In the genomic region with DNA sequence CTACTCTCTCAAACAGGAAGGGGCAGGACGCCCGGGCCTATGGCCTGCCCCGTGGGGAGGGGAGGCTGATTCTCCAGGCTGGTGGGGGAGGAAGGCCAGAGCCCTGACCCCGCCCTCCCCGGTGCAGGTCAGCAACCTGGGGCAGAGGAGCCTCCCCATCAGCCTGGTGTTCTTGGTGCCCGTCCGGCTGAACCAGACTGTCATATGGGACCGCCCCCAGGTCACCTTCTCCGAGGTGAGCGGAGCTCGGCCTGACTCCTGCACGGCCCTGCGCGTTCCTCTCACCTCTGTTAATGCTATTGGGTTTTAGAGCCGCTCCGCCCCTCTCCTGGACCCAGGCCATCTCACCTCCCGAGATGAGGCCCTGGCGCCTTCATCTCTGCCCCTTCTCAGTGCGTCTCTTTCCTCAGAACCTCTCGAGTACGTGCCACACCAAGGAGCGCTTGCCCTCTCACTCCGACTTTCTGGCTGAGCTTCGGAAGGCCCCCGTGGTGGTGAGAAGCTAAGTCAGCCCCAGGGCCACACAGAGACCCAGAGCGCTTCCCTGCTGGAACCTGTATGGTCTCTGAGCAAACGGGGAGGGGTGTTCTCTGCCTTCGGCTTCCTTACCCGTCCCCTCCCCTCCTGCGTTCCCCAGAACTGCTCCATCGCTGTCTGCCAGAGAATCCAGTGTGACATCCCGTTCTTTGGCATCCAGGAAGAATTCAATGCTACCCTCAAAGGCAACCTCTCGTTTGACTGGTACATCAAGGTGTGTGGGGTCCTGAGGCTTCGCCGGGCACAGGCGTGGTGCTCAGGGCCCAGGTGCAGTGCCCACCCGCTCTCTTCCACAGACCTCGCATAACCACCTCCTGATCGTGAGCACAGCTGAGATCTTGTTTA, we compare ENCODE assay signal across 1 cellular context.
TF ChIP-seq lines count a peak whose summit lies in the region.

No MANE protein-coding gene starts in this region.

TF ChIP-seq in H1, 55 proteins besides CTCF, POLR2A, EP300 and RAD21:
- TF ChIP-seq HDAC6 (IDR thresholded peaks at IDR 0.05; ENCODE audit: low read depth, low read length) (no peak), CBX8 (IDR thresholded peaks at IDR 0.05; ENCODE audit: borderline replicate concordance, low read depth, low read length) (no peak), CBX5 (IDR thresholded peaks at IDR 0.05; ENCODE audit: low read depth, low read length) (no peak), SRF (IDR thresholded peaks at IDR 0.05; ENCODE audit: low read depth, low read length) (no peak), SP2 (IDR thresholded peaks at IDR 0.05; ENCODE audit: low read length) (no peak), HDAC2 (IDR thresholded peaks at IDR 0.05; ENCODE audit: borderline replicate concordance in 1 of 2, low read depth in 2 of 2, low read length in 2 of 2) (no peak), FOSL1 (IDR thresholded peaks at IDR 0.05; ENCODE audit: insufficient read depth, low read depth, low read length) (no peak), CEBPB (IDR thresholded peaks at IDR 0.05; ENCODE audit: low read depth, low read length) (no peak), RBBP5 (IDR thresholded peaks at IDR 0.05; ENCODE audit: borderline replicate concordance, low read depth, low read length) (no peak), SUZ12 (IDR thresholded peaks at IDR 0.05; ENCODE audit: low read length) (no peak), RNF2 (IDR thresholded peaks at IDR 0.05; ENCODE audit: borderline replicate concordance, low read depth, low read length, missing control alignments, poor library complexity, severe bottlenecking) (no peak), SP1 (IDR thresholded peaks at IDR 0.05; ENCODE audit: low read depth, low read length) (no peak), BACH1 (IDR thresholded peaks at IDR 0.05; ENCODE audit: low read length) (no peak), CHD1 (IDR thresholded peaks at IDR 0.05; ENCODE audit: low read depth, low read length) (no peak)
- TF ChIP-seq, protein P1, sequence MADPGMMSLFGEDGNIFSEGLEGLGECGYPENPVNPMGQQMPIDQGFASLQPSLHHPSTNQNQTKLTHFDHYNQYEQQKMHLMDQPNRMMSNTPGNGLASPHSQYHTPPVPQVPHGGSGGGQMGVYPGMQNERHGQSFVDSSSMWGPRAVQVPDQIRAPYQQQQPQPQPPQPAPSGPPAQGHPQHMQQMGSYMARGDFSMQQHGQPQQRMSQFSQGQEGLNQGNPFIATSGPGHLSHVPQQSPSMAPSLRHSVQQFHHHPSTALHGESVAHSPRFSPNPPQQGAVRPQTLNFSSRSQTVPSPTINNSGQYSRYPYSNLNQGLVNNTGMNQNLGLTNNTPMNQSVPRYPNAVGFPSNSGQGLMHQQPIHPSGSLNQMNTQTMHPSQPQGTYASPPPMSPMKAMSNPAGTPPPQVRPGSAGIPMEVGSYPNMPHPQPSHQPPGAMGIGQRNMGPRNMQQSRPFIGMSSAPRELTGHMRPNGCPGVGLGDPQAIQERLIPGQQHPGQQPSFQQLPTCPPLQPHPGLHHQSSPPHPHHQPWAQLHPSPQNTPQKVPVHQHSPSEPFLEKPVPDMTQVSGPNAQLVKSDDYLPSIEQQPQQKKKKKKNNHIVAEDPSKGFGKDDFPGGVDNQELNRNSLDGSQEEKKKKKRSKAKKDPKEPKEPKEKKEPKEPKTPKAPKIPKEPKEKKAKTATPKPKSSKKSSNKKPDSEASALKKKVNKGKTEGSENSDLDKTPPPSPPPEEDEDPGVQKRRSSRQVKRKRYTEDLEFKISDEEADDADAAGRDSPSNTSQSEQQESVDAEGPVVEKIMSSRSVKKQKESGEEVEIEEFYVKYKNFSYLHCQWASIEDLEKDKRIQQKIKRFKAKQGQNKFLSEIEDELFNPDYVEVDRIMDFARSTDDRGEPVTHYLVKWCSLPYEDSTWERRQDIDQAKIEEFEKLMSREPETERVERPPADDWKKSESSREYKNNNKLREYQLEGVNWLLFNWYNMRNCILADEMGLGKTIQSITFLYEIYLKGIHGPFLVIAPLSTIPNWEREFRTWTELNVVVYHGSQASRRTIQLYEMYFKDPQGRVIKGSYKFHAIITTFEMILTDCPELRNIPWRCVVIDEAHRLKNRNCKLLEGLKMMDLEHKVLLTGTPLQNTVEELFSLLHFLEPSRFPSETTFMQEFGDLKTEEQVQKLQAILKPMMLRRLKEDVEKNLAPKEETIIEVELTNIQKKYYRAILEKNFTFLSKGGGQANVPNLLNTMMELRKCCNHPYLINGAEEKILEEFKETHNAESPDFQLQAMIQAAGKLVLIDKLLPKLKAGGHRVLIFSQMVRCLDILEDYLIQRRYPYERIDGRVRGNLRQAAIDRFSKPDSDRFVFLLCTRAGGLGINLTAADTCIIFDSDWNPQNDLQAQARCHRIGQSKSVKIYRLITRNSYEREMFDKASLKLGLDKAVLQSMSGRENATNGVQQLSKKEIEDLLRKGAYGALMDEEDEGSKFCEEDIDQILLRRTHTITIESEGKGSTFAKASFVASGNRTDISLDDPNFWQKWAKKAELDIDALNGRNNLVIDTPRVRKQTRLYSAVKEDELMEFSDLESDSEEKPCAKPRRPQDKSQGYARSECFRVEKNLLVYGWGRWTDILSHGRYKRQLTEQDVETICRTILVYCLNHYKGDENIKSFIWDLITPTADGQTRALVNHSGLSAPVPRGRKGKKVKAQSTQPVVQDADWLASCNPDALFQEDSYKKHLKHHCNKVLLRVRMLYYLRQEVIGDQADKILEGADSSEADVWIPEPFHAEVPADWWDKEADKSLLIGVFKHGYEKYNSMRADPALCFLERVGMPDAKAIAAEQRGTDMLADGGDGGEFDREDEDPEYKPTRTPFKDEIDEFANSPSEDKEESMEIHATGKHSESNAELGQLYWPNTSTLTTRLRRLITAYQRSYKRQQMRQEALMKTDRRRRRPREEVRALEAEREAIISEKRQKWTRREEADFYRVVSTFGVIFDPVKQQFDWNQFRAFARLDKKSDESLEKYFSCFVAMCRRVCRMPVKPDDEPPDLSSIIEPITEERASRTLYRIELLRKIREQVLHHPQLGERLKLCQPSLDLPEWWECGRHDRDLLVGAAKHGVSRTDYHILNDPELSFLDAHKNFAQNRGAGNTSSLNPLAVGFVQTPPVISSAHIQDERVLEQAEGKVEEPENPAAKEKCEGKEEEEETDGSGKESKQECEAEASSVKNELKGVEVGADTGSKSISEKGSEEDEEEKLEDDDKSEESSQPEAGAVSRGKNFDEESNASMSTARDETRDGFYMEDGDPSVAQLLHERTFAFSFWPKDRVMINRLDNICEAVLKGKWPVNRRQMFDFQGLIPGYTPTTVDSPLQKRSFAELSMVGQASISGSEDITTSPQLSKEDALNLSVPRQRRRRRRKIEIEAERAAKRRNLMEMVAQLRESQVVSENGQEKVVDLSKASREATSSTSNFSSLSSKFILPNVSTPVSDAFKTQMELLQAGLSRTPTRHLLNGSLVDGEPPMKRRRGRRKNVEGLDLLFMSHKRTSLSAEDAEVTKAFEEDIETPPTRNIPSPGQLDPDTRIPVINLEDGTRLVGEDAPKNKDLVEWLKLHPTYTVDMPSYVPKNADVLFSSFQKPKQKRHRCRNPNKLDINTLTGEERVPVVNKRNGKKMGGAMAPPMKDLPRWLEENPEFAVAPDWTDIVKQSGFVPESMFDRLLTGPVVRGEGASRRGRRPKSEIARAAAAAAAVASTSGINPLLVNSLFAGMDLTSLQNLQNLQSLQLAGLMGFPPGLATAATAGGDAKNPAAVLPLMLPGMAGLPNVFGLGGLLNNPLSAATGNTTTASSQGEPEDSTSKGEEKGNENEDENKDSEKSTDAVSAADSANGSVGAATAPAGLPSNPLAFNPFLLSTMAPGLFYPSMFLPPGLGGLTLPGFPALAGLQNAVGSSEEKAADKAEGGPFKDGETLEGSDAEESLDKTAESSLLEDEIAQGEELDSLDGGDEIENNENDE (IDR thresholded peaks at IDR 0.05; ENCODE audit: insufficient replicate concordance, low read length): no peak
- TF ChIP-seq, protein P2, sequence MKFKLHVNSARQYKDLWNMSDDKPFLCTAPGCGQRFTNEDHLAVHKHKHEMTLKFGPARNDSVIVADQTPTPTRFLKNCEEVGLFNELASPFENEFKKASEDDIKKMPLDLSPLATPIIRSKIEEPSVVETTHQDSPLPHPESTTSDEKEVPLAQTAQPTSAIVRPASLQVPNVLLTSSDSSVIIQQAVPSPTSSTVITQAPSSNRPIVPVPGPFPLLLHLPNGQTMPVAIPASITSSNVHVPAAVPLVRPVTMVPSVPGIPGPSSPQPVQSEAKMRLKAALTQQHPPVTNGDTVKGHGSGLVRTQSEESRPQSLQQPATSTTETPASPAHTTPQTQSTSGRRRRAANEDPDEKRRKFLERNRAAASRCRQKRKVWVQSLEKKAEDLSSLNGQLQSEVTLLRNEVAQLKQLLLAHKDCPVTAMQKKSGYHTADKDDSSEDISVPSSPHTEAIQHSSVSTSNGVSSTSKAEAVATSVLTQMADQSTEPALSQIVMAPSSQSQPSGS (IDR thresholded peaks at IDR 0.05; ENCODE audit: low read length): no peak
